ENCODE assay signal across 13 cellular contexts in the genomic region with DNA sequence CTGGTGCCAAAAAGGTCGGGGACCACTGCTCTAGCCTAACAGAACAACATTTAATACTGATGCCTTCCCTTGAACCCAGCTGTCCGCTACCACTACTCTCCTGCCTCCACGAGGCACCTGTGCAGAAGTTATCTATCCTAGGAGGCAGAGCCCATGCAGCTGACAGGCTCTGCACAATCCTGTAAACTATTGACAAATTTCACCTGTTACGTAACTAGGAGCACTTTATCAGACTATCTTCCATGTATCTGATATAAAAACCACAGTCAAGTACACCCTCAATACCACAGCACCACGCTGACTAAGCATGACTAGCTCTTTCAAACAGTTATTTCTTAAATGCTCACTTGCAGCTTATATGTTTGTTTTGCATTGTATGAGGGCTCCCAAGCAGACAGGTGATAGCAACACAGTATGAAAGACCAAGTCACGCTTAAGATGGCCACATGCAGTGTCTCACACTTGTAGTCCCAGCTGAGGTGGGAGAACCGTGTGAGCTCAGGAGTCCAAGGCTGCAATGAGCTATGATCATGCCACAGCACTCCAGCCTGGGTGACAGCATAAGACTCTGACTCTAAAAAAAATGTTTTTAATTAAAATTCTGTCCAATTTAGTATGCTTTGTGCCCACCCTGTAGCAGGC. TPM values are rescaled to one million over a fixed set of nuclear protein-coding genes. Genes with fewer than 3 reads are reported as not detected.
A peak's percentile ranks its signal among the peaks of the same experiment; 100 is the strongest.
DNase-seq lines count a peak whose midpoint lies in the region; ATAC-seq and TF ChIP-seq lines count a peak whose summit lies in the region.
"Had no signal": no experiment of that assay in that cellular context is flagged by ENCODE, and none has a peak within 500 bp of the region (broad histone marks: within the 10 kb centered on the region; RNA-seq: fewer than 3 reads in every experiment).

No MANE protein-coding gene starts in this region.

- no peak overlapping the region for H3K4me3 ChIP-seq in fibroblast of pulmonary artery (replicated peaks; ENCODE audit: low read depth, low read length)
- H3K4me3 ChIP-seq: upper lobe of left lung had no signal

- H3K27me3 ChIP-seq in CD4-positive, alpha-beta T cell (ENCODE audit: control insufficient read depth, insufficient read depth, low read length) = no peaks in the 10 kb centered on the region
- H3K27me3 ChIP-seq: upper lobe of left lung had no signal

- H3K36me3 Mint-ChIP-seq in CD4-positive, alpha-beta T cell (ENCODE audit: low read depth) = no peaks in the 10 kb centered on the region
- H3K36me3 Mint-ChIP-seq in HFFc6 (ENCODE audit: low read depth) = no peaks in the 10 kb centered on the region; the same call in 1 of the 2 replicates
- no peaks in the 10 kb centered on the region for H3K36me3 Mint-ChIP-seq in T-helper 2 cell treated with Interferon-gamma antibody and Interleukin-4, amounts not matched to agents 5 μg/mL and 100 μg/mL, for 36 hours (ENCODE audit: low read depth)
- H3K36me3 Mint-ChIP-seq: memory B cell had no signal

- H3K27me3 Mint-ChIP-seq in CD4-positive, alpha-beta T cell = no peaks in the 10 kb centered on the region
- H3K27me3 Mint-ChIP-seq in HFFc6 (ENCODE audit: insufficient read depth) = peaks cover 5% of the 10 kb centered on the region
- H3K27me3 Mint-ChIP-seq in T-helper 2 cell treated with Interferon-gamma antibody and Interleukin-4, amounts not matched to agents 5 μg/mL and 100 μg/mL, for 36 hours (ENCODE audit: low read depth) = peaks cover 7% of the 10 kb centered on the region

- CTCF ChIA-PET in CD4-positive, alpha-beta T cell (lab: Charles Lee) = interaction anchor here (0.5 to 1.8 kb wide), 3 partner anchors 21 to 81 kb away, joined by 3 to 12 read pairs (median 3); partner anchors contain the start of gene CRELD1

- intact Hi-C loops in CD4-positive, alpha-beta T cell (cut with DNase I, micrococcal nuclease) = no loop called here
- intact Hi-C loops in Right ventricle myocardium inferior (cut with DNase I) = loop anchor here (10.0 kb wide), 2 partner anchors 48 to 408 kb away; no protein-coding TSS in a partner anchor

- H3K4me1 Mint-ChIP-seq in CD4-positive, alpha-beta T cell (ENCODE audit: low read depth) = peaks cover 19% of the 10 kb centered on the region
- peaks cover 26% of the 10 kb centered on the region for H3K4me1 Mint-ChIP-seq in HFFc6 (ENCODE audit: low read depth)
- H3K4me1 Mint-ChIP-seq in T-helper 2 cell treated with Interferon-gamma antibody and Interleukin-4, amounts not matched to agents 5 μg/mL and 100 μg/mL, for 36 hours (ENCODE audit: low read depth) = peaks cover 12% of the 10 kb centered on the region

- no peak for DNase-seq in CD4-positive, alpha-beta T cell
- DNase-seq in HFFc6 (peak; percentile 65), fibroblast of pulmonary artery (ENCODE audit: low read depth) (peak; percentile 53), Right ventricle myocardium inferior (ENCODE audit: missing footprints) (no peak), NCI-H524 treated with DMSO at 0.1 percent for 48 hours (lab: John Stamatoyannopoulos, UW) (no peak)
- DNase-seq in T-helper 2 cell treated with Interferon-gamma antibody and Interleukin-4, amounts not matched to agents 5 μg/mL and 100 μg/mL, for 36 hours (ENCODE audit: low spot score) = peak; percentile 29
- DNase-seq: NCI-H146, upper lobe of left lung had no signal

- no peak for TF ChIP-seq CTCF in CD4-positive, alpha-beta T cell (IDR thresholded peaks at IDR 0.05)
- TF ChIP-seq CTCF in HFFc6 (IDR thresholded peaks at IDR 0.05) = no peak
- no peak for TF ChIP-seq CTCF in fibroblast of pulmonary artery (IDR thresholded peaks at IDR 0.05; ENCODE audit: low read length, missing control alignments)

- ATAC-seq in CD4-positive, alpha-beta T cell (ENCODE audit: poor library complexity) = peak; percentile 54
- ATAC-seq in GM18907 (IDR thresholded peaks at IDR 0.05; ENCODE audit: unreplicated experiment) (no peak), Right ventricle myocardium inferior (no peak), GM18909 (IDR thresholded peaks at IDR 0.05; ENCODE audit: poor library complexity, unreplicated experiment) (no peak)

- H3K27ac ChIP-seq in CD4-positive, alpha-beta T cell (ENCODE audit: low read depth, low read length) = no peak overlapping the region
- H3K27ac ChIP-seq: upper lobe of left lung had no signal

- H3K4me3 Mint-ChIP-seq in CD4-positive, alpha-beta T cell = peak overlapping the region; percentile 0
- H3K4me3 Mint-ChIP-seq in HFFc6 = no peak overlapping the region
- no peak overlapping the region for H3K4me3 Mint-ChIP-seq in T-helper 2 cell treated with Interferon-gamma antibody and Interleukin-4, amounts not matched to agents 5 μg/mL and 100 μg/mL, for 36 hours
- H3K4me3 Mint-ChIP-seq: memory B cell had no signal

- peak overlapping the region; percentile 28 for H3K27ac Mint-ChIP-seq in CD4-positive, alpha-beta T cell
- H3K27ac Mint-ChIP-seq in HFFc6 = no peak overlapping the region
- no peak overlapping the region for H3K27ac Mint-ChIP-seq in T-helper 2 cell treated with Interferon-gamma antibody and Interleukin-4, amounts not matched to agents 5 μg/mL and 100 μg/mL, for 36 hours
- H3K27ac Mint-ChIP-seq: memory B cell had no signal

- H3K9me3 ChIP-seq in CD4-positive, alpha-beta T cell (ENCODE audit: control insufficient read depth, low read length) = no peaks in the 10 kb centered on the region
- H3K9me3 ChIP-seq: upper lobe of left lung had no signal

- no peaks in the 10 kb centered on the region for H3K9me3 Mint-ChIP-seq in CD4-positive, alpha-beta T cell
- no peaks in the 10 kb centered on the region for H3K9me3 Mint-ChIP-seq in HFFc6
- H3K9me3 Mint-ChIP-seq in T-helper 2 cell treated with Interferon-gamma antibody and Interleukin-4, amounts not matched to agents 5 μg/mL and 100 μg/mL, for 36 hours = no peaks in the 10 kb centered on the region
- H3K9me3 Mint-ChIP-seq: memory B cell had no signal

- POLR2A ChIA-PET in CD4-positive, alpha-beta T cell (lab: Charles Lee) = interaction anchor here (0.6 to 2.6 kb wide), 5 partner anchors 11 to 69 kb away, joined by 3 to 17 read pairs (median 3); partner anchors contain the start of genes CRELD1, JAGN1 and RPUSD3

RNA-seq across cellular contexts. Expression of gene IL17RC, which starts 4.5 kb away (rescaled TPM):
- under 1 TPM; 0.42 to 0.88 TPM for total RNA-seq in CD4-positive, alpha-beta T cell
- 10 to 100 TPM; 26.3 to 33.6 (median 29.6) TPM for total RNA-seq in HFFc6 (2021; fragmentation: NEBNext Ultra II Directional; extraction: Animal tissue kit (Norgen Biotek cat#: 25700))
- 33.7 TPM for total RNA-seq in Right ventricle myocardium inferior

RNA-seq across cellular contexts. Expression of gene IL17RE, which starts 9.8 kb away (rescaled TPM):
- 1 to 10 TPM; 1.4 to 1.6 TPM for total RNA-seq in CD4-positive, alpha-beta T cell
- total RNA-seq in HFFc6 (2021; fragmentation: NEBNext Ultra II Directional; extraction: Animal tissue kit (Norgen Biotek cat#: 25700)) = under 1 TPM; 0.51 to 0.80 (median 0.65) TPM
- 0.78 TPM for total RNA-seq in Right ventricle myocardium inferior

RNA-seq across cellular contexts. Expression of gene CRELD1, which starts 21.2 kb away (rescaled TPM):
- total RNA-seq in CD4-positive, alpha-beta T cell = 10 to 100 TPM; 10.7 to 12.4 TPM
- 10 to 100 TPM; 11.3 to 22.6 (median 12.4) TPM for total RNA-seq in HFFc6 (2021; fragmentation: NEBNext Ultra II Directional; extraction: Animal tissue kit (Norgen Biotek cat#: 25700))
- total RNA-seq in Right ventricle myocardium inferior = 67.5 TPM

RNA-seq across cellular contexts. Expression of gene JAGN1, which starts 22.0 kb away (rescaled TPM):
- 10 to 100 TPM; 14.4 to 15.1 TPM for total RNA-seq in CD4-positive, alpha-beta T cell
- 10 to 100 TPM; 23.9 to 28.7 (median 26.5) TPM for total RNA-seq in HFFc6 (2021; fragmentation: NEBNext Ultra II Directional; extraction: Animal tissue kit (Norgen Biotek cat#: 25700))
- total RNA-seq in Right ventricle myocardium inferior = 19.1 TPM

RNA-seq across cellular contexts. Expression of gene CIDEC, which starts 32.4 kb away (rescaled TPM):
- not detected for total RNA-seq in CD4-positive, alpha-beta T cell
- not detected for total RNA-seq in HFFc6 (2021; fragmentation: NEBNext Ultra II Directional; extraction: Animal tissue kit (Norgen Biotek cat#: 25700))
- total RNA-seq in Right ventricle myocardium inferior = 6.7 TPM
- total RNA-seq: activated CD8-positive, alpha-beta memory T cell treated with anti-CD3 and anti-CD28 coated beads for 36 hours; H1; upper lobe of left lung had no signal

Comparison
In these comparisons a context has a peak if more than half of its experiments do, and no peak if none do; other contexts are left out.
1. DNase-seq: peak in HFFc6 (single experiment), T-helper 2 cell treated with Interferon-gamma antibody and Interleukin-4, amounts not matched to agents 5 μg/mL and 100 μg/mL, for 36 hours (single experiment) and fibroblast of pulmonary artery (single experiment); none in CD4-positive, alpha-beta T cell (0 of 10), Right ventricle myocardium inferior (single experiment) and NCI-H524 treated with DMSO at 0.1 percent for 48 hours (single experiment).
2. RNA of gene IL17RC, which starts 4.5 kb away (total RNA-seq): 33.7 TPM in Right ventricle myocardium inferior (single experiment) and 26.3 to 33.6 TPM in HFFc6; 0.42 to 0.88 TPM in CD4-positive, alpha-beta T cell; every median in the first group is over 10 times any median in the second.